8 cellular contexts compared by ENCODE assay signal in genomic region chr6:26607434-26608230, GRCh38. TPM values are rescaled to one million over a fixed set of nuclear protein-coding genes. Genes with fewer than 3 reads are reported as not detected.
DNase-seq lines count a peak whose midpoint lies in the region; ATAC-seq and TF ChIP-seq lines count a peak whose summit lies in the region.

No MANE protein-coding gene starts in this region.

- H3K27ac ChIP-seq in AG04450 (ENCODE audit: low read depth, low read length) (no peak overlapping the region), endodermal cell (ENCODE audit: low read depth, low read length) (no peak overlapping the region), mucosa of rectum (ENCODE audit: low read depth in 2 of 2, low read length in 2 of 2) (no peak overlapping the region), tibial nerve (no peak overlapping the region)

- H3K9ac ChIP-seq in endodermal cell (ENCODE audit: extremely low read depth, low read length, poor library complexity, severe bottlenecking) (no peak overlapping the region), mucosa of rectum (ENCODE audit: low read depth in 1 of 2, low read length in 2 of 2) (peak overlapping the region in 1 of 2 donors; percentile 47)

- H3K27ac Mint-ChIP-seq in activated CD4-positive, alpha-beta memory T cell treated with anti-CD3 and anti-CD28 coated beads for 36 hours = peak overlapping the region; percentile 16
- no peak overlapping the region for H3K27ac Mint-ChIP-seq in endodermal cell

- no peak for TF ChIP-seq EP300 in tibial nerve (IDR thresholded peaks at IDR 0.05)

- CTCF ChIA-PET in AG04450 (lab: Charles Lee) = interaction anchor here (0.6 to 4.1 kb wide), 15 partner anchors 12 to 1098 kb away, joined by 3 to 59 read pairs (median 4); partner anchors contain the start of gene ABT1
- CTCF ChIA-PET in activated CD4-positive, alpha-beta memory T cell treated with anti-CD3 and anti-CD28 coated beads for 36 hours (lab: Charles Lee) = interaction anchor here (0.7 to 1.2 kb wide), 6 partner anchors 12 to 575 kb away, joined by 3 to 7 read pairs (median 4); no protein-coding TSS in a partner anchor

- intact Hi-C loops in activated CD4-positive, alpha-beta memory T cell treated with anti-CD3 and anti-CD28 coated beads for 36 hours (cut with micrococcal nuclease) = loop anchor here (1.0 to 2.0 kb wide), 3 partner anchors 51 to 523 kb away; partner anchors contain the start of gene ZNF322

- peak; percentile 48 for ATAC-seq in GM18505 (IDR thresholded peaks at IDR 0.05; ENCODE audit: unreplicated experiment)
- ATAC-seq in HG03469 (IDR thresholded peaks at IDR 0.05; ENCODE audit: unreplicated experiment) = peak; percentile 44

- H3K9me3 ChIP-seq in AG04450 (ENCODE audit: control insufficient read depth, insufficient read depth, low read length) (no peaks in the 10 kb centered on the region), endodermal cell (ENCODE audit: control insufficient read depth, low read length) (no peaks in the 10 kb centered on the region), mucosa of rectum (ENCODE audit: control insufficient read depth in 2 of 2, low read length in 2 of 2) (no peaks in the 10 kb centered on the region), tibial nerve (no peaks in the 10 kb centered on the region)

- WGBS in endodermal cell (ENCODE audit: insufficient coverage in 1 of 2, insufficient read length in 1 of 2), 2 experiments = 51 to 58% methylated on average over 5 to 7 of the region's 7 CpGs
- 51 to 55% methylated on average over 7 of the region's 7 CpGs for WGBS in tibial nerve, 2 donors

- H3K4me1 ChIP-seq in endodermal cell (ENCODE audit: control insufficient read depth, insufficient read depth, low read length) = no peaks in the 10 kb centered on the region
- no peaks in the 10 kb centered on the region for H3K4me1 ChIP-seq in mucosa of rectum (ENCODE audit: control insufficient read depth in 2 of 2, insufficient read depth in 2 of 2, low read length in 2 of 2)
- peaks cover 0 to 7% (median 2%) of the 10 kb centered on the region in 4 donors for H3K4me1 ChIP-seq in tibial nerve

- DNase-seq in AG04450 (ENCODE audit: low read depth, low spot score) = peak; percentile 24
- peak; percentile 82 for DNase-seq in NCI-H82 (lab: John Stamatoyannopoulos, UW)
- DNase-seq in activated CD4-positive, alpha-beta memory T cell treated with anti-CD3 and anti-CD28 coated beads for 36 hours = peak; percentile 73
- peak; percentile 82 for DNase-seq in endodermal cell
- peak in 1 of 2 donors; percentile 41 for DNase-seq in tibial nerve (ENCODE audit: low spot score in 2 of 2)

- POLR2A ChIA-PET in AG04450 (lab: Yijun Ruan, JAX) = no interaction called here
- POLR2A ChIA-PET in activated CD4-positive, alpha-beta memory T cell treated with anti-CD3 and anti-CD28 coated beads for 36 hours (lab: Charles Lee) = no interaction called here

- H3K4me3 Mint-ChIP-seq in activated CD4-positive, alpha-beta memory T cell treated with anti-CD3 and anti-CD28 coated beads for 36 hours = peak overlapping the region; percentile 50
- no peak overlapping the region for H3K4me3 Mint-ChIP-seq in endodermal cell

- peak overlapping the region; percentile 39 for H3K4me3 ChIP-seq in AG04450 (ENCODE audit: low read depth, low read length)
- H3K4me3 ChIP-seq in endodermal cell (ENCODE audit: low read length) = no peak overlapping the region
- H3K4me3 ChIP-seq in mucosa of rectum (ENCODE audit: low read length in 2 of 2) = peak overlapping the region; percentile 42 to 68
- peak overlapping the region in 2 of 4 donors; percentile 9 to 10 for H3K4me3 ChIP-seq in tibial nerve

- H3K27me3 ChIP-seq in AG04450 (ENCODE audit: control insufficient read depth, insufficient read depth, low read length) (peaks cover 16% of the 10 kb centered on the region), endodermal cell (ENCODE audit: control insufficient read depth, insufficient read depth, low read length, poor library complexity, severe bottlenecking) (peaks cover 85% of the 10 kb centered on the region), mucosa of rectum (ENCODE audit: control insufficient read depth in 2 of 2, insufficient read depth in 2 of 2, low read length in 2 of 2) (peaks cover 4 to 12% of the 10 kb centered on the region in 2 donors), tibial nerve (no peaks in the 10 kb centered on the region)

- no peaks in the 10 kb centered on the region for H3K36me3 ChIP-seq in endodermal cell (ENCODE audit: control insufficient read depth, insufficient read depth, low read length)
- no peaks in the 10 kb centered on the region for H3K36me3 ChIP-seq in mucosa of rectum (ENCODE audit: control insufficient read depth in 2 of 2, insufficient read depth in 2 of 2, low read length in 2 of 2)
- H3K36me3 ChIP-seq in tibial nerve = no peaks in the 10 kb centered on the region

- no peaks in the 10 kb centered on the region for H3K27me3 Mint-ChIP-seq in activated CD4-positive, alpha-beta memory T cell treated with anti-CD3 and anti-CD28 coated beads for 36 hours
- peaks cover 64% of the 10 kb centered on the region for H3K27me3 Mint-ChIP-seq in endodermal cell (ENCODE audit: insufficient read depth)

- H3K4me1 Mint-ChIP-seq in activated CD4-positive, alpha-beta memory T cell treated with anti-CD3 and anti-CD28 coated beads for 36 hours (ENCODE audit: low read depth) = peaks cover 21% of the 10 kb centered on the region
- no peaks in the 10 kb centered on the region for H3K4me1 Mint-ChIP-seq in endodermal cell

- no peaks in the 10 kb centered on the region for H3K36me3 Mint-ChIP-seq in activated CD4-positive, alpha-beta memory T cell treated with anti-CD3 and anti-CD28 coated beads for 36 hours
- no peaks in the 10 kb centered on the region for H3K36me3 Mint-ChIP-seq in endodermal cell (ENCODE audit: low read depth)

- TF ChIP-seq POLR2A in GM18505 (IDR thresholded peaks at IDR 0.05; ENCODE audit: borderline replicate concordance, extremely low read depth, insufficient read depth, insufficient read length) (no peak), tibial nerve (IDR thresholded peaks at IDR 0.05) (no peak)

- peak; percentile 91 for TF ChIP-seq CTCF in AG04450 (IDR thresholded peaks at IDR 0.05; ENCODE audit: low read depth, low read length)
- peak; percentile 85 for TF ChIP-seq CTCF in endodermal cell (conservative IDR thresholded peaks at IDR 0.05)
- TF ChIP-seq CTCF in tibial nerve (IDR thresholded peaks at IDR 0.05) = peak; percentile 34 to 56 (median 39)

- H3K9me3 Mint-ChIP-seq in activated CD4-positive, alpha-beta memory T cell treated with anti-CD3 and anti-CD28 coated beads for 36 hours = no peaks in the 10 kb centered on the region
- no peaks in the 10 kb centered on the region for H3K9me3 Mint-ChIP-seq in endodermal cell

RNA-seq across cellular contexts. Expression of gene ABT1, which starts 10.9 kb away (rescaled TPM):
- polyA plus RNA-seq in AG04450 (2011; rRNA removed) = 12.8 and 14.9 TPM in 2 replicates
- 9.6 and 9.7 TPM in 2 replicates for polyA minus RNA-seq in AG04450 (2011; rRNA and poly(A)+ RNA removed)
- total RNA-seq in activated CD4-positive, alpha-beta memory T cell treated with anti-CD3 and anti-CD28 coated beads for 36 hours = 10 to 100 TPM; 22.6 to 22.7 TPM
- total RNA-seq in endodermal cell (10 to 100 TPM; 19.7 to 22.6 TPM), tibial nerve (10 to 100 TPM in 3 of 4 donors, 1 to 10 TPM in 1; 8.3 to 13.2 (median 10.6) TPM)
- 19.8 TPM for polyA plus RNA-seq in endodermal cell (2013, experiment 1 of 2)
- polyA plus RNA-seq in endodermal cell (2013, experiment 2 of 2) = 18.5 TPM

RNA-seq across cellular contexts. Expression of gene ZNF322, which starts 51.9 kb away (rescaled TPM):
- polyA plus RNA-seq in AG04450 (2011; rRNA removed) = 13.3 and 19.5 TPM in 2 replicates
- 16.6 and 16.9 TPM in 2 replicates for polyA minus RNA-seq in AG04450 (2011; rRNA and poly(A)+ RNA removed)
- 10 to 100 TPM; 10.4 to 11.3 TPM for total RNA-seq in activated CD4-positive, alpha-beta memory T cell treated with anti-CD3 and anti-CD28 coated beads for 36 hours
- total RNA-seq in endodermal cell (10 to 100 TPM; 42.5 to 59.9 TPM), tibial nerve (10 to 100 TPM; 15.6 to 34.5 (median 22.0) TPM)
- polyA plus RNA-seq in endodermal cell (2013, experiment 1 of 2) = 35.3 TPM
- 30.1 TPM for polyA plus RNA-seq in endodermal cell (2013, experiment 2 of 2)

Comparison
In these comparisons a context has a peak if more than half of its experiments do, and no peak if none do; other contexts are left out.
1. CTCF ChIP-seq: peak in every context shown above with its lines; median percentile 91 in AG04450; 85 in endodermal cell; 39 in tibial nerve.